ENCODE assay signal across 1 cellular context in the genomic region with DNA sequence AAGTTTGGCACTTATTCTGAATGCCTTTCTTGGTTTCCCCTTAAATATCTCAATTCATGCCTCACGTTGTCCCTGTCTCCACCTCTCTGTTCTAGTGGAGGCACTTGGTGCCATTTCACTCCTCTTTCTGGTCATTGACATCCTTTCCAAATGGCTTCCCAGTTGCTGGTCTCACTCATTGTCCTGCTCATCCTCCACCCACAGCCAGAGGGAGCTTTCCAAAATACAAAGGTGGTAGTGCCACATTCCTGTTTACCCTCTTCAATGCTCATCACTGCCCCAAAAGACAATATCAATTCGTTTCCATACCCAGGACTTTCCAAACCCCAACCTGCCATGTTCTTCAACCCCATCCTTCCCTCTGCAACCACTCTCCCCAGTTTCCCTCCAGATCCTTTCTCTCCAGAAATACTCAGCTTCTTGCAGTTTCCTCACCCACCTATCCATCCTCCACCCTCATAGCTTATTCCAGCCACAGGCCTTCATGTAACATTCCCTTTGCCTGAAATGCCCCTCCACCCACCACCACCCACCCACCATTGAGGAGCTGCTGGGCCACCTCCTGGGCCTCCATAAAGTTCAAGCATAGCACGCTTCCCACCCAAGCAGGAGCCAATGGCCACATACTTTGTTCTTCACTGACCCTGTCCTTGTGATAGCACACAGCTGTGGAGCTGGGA.
TF ChIP-seq lines count a peak whose summit lies in the region.

No MANE protein-coding gene starts in this region.

TF ChIP-seq in GM23338, 12 proteins besides CTCF, POLR2A, EP300 and RAD21 (continued from another document):
- TF ChIP-seq, protein P1, sequence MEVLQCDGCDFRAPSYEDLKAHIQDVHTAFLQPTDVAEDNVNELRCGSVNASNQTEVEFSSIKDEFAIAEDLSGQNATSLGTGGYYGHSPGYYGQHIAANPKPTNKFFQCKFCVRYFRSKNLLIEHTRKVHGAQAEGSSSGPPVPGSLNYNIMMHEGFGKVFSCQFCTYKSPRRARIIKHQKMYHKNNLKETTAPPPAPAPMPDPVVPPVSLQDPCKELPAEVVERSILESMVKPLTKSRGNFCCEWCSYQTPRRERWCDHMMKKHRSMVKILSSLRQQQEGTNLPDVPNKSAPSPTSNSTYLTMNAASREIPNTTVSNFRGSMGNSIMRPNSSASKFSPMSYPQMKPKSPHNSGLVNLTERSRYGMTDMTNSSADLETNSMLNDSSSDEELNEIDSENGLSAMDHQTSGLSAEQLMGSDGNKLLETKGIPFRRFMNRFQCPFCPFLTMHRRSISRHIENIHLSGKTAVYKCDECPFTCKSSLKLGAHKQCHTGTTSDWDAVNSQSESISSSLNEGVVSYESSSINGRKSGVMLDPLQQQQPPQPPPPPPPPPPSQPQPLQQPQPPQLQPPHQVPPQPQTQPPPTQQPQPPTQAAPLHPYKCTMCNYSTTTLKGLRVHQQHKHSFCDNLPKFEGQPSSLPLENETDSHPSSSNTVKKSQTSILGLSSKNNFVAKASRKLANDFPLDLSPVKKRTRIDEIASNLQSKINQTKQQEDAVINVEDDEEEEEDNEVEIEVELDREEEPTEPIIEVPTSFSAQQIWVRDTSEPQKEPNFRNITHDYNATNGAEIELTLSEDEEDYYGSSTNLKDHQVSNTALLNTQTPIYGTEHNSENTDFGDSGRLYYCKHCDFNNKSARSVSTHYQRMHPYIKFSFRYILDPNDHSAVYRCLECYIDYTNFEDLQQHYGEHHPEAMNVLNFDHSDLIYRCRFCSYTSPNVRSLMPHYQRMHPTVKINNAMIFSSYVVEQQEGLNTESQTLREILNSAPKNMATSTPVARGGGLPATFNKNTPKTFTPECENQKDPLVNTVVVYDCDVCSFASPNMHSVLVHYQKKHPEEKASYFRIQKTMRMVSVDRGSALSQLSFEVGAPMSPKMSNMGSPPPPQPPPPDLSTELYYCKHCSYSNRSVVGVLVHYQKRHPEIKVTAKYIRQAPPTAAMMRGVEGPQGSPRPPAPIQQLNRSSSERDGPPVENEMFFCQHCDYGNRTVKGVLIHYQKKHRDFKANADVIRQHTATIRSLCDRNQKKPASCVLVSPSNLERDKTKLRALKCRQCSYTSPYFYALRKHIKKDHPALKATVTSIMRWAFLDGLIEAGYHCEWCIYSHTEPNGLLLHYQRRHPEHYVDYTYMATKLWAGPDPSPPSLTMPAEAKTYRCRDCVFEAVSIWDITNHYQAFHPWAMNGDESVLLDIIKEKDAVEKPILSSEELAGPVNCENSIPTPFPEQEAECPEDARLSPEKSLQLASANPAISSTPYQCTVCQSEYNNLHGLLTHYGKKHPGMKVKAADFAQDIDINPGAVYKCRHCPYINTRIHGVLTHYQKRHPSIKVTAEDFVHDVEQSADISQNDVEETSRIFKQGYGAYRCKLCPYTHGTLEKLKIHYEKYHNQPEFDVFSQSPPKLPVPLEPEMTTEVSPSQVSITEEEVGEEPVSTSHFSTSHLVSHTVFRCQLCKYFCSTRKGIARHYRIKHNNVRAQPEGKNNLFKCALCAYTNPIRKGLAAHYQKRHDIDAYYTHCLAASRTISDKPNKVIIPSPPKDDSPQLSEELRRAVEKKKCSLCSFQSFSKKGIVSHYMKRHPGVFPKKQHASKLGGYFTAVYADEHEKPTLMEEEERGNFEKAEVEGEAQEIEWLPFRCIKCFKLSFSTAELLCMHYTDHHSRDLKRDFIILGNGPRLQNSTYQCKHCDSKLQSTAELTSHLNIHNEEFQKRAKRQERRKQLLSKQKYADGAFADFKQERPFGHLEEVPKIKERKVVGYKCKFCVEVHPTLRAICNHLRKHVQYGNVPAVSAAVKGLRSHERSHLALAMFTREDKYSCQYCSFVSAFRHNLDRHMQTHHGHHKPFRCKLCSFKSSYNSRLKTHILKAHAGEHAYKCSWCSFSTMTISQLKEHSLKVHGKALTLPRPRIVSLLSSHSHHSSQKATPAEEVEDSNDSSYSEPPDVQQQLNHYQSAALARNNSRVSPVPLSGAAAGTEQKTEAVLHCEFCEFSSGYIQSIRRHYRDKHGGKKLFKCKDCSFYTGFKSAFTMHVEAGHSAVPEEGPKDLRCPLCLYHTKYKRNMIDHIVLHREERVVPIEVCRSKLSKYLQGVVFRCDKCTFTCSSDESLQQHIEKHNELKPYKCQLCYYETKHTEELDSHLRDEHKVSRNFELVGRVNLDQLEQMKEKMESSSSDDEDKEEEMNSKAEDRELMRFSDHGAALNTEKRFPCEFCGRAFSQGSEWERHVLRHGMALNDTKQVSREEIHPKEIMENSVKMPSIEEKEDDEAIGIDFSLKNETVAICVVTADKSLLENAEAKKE (CRISPR knock-in tag; IDR thresholded peaks at IDR 0.05) = no peak
- TF ChIP-seq NANOG (IDR thresholded peaks at IDR 0.05; ENCODE audit: borderline replicate concordance) = no peak
- TF ChIP-seq, protein P2, sequence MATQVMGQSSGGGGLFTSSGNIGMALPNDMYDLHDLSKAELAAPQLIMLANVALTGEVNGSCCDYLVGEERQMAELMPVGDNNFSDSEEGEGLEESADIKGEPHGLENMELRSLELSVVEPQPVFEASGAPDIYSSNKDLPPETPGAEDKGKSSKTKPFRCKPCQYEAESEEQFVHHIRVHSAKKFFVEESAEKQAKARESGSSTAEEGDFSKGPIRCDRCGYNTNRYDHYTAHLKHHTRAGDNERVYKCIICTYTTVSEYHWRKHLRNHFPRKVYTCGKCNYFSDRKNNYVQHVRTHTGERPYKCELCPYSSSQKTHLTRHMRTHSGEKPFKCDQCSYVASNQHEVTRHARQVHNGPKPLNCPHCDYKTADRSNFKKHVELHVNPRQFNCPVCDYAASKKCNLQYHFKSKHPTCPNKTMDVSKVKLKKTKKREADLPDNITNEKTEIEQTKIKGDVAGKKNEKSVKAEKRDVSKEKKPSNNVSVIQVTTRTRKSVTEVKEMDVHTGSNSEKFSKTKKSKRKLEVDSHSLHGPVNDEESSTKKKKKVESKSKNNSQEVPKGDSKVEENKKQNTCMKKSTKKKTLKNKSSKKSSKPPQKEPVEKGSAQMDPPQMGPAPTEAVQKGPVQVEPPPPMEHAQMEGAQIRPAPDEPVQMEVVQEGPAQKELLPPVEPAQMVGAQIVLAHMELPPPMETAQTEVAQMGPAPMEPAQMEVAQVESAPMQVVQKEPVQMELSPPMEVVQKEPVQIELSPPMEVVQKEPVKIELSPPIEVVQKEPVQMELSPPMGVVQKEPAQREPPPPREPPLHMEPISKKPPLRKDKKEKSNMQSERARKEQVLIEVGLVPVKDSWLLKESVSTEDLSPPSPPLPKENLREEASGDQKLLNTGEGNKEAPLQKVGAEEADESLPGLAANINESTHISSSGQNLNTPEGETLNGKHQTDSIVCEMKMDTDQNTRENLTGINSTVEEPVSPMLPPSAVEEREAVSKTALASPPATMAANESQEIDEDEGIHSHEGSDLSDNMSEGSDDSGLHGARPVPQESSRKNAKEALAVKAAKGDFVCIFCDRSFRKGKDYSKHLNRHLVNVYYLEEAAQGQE (IDR thresholded peaks at IDR 0.05; ENCODE audit: unreplicated experiment) = no peak
- TF ChIP-seq CREB1 (CRISPR knock-in tag; IDR thresholded peaks at IDR 0.05; ENCODE audit: low read depth) = no peak
